ENCODE assay signal across 15 cellular contexts in the genomic region with DNA sequence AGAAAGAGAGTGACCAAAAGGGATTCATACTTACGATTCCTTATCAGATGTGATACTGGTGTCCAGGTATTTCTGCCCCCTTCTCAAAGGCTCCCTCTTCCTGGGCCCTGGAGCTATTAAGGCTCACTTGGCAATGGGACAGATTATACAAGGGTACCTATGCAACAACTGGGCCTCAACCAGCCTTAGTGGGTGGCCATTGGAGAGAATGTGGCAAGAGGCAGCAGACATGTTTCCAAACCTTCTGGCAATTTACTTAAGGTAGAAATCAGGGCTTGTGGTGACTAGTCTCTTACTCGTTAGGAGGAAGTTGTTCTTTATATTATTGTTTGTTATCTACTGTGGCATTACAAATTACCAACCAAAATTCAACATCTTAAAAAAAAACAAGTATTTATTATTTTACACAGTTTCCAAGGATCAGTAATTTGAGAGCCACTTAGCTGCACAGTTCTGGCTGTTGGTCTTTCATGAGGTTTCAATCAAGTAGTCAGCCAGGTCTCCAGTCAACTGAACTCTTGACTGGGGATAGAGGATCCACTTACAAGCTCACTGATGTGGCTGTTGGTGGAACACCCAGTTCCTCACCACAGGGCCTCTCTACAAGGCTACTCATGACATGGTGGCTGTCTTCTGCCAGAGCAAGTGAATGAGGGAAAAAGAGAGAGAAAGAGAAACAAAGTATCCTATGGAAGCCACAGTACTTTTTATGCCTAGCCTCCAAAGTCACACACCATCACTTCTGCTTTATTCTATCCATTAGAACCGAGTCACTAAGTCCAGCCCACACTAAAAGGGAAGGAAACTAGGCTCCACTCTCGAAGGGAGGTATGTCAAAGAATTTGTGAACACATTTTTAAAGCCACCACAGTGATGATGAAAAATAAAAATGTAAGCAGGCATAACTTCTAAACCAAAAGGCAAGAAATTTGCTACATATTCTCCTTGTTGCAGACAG.
"Had no signal": no experiment of that assay in that cellular context is flagged by ENCODE, and none has a peak within 500 bp of the region (broad histone marks: within the 10 kb centered on the region; RNA-seq: fewer than 3 reads in every experiment).

No MANE protein-coding gene starts in this region.

- ATAC-seq: activated CD4-positive, alpha-beta T cell treated with anti-CD3 and anti-CD28 coated beads for 36 hours; activated T-cell treated with anti-CD3 and anti-CD28 coated beads, Interleukin-2, amount 50 U/mL, for 72 hours; natural killer cell; stimulated activated memory B cell treated with anti-CD40 and anti-IgM and Interleukin-4, amounts not matched to agents 10 μg/mL and 1 μg/mL and 100 μg/mL, for 72 hours had no signal

- H3K4me3 ChIP-seq: uterus had no signal

- DNase-seq: activated CD4-positive, alpha-beta memory T cell treated with anti-CD3 and anti-CD28 coated beads, Interleukin-2, amount 10 ng/mL, durations not matched to agents 7 days and 5 days; activated CD4-positive, alpha-beta T cell treated with anti-CD3 and anti-CD28 coated beads for 36 hours; activated CD8-positive, alpha-beta memory T cell treated with anti-CD3 and anti-CD28 coated beads, Interleukin-2, amount 50 U/mL, for 4 hours; activated gamma-delta T cell treated with Interleukin-2 at 50 U/mL for 16 hours; activated naive CD8-positive, alpha-beta T cell treated with anti-CD3 and anti-CD28 coated beads for 36 hours; activated T-cell treated with anti-CD3 and anti-CD28 coated beads, Interleukin-2, amount 50 U/mL, for 72 hours; anterior cingulate cortex; brain microvascular endothelial cell; cerebellar nuclear complex; head of caudate nucleus; kidney glomerular epithelial cell; mesendoderm; natural killer cell; uterus had no signal
